In genomic region chr20:10848810-10849370, GRCh38 we compare ENCODE assay signal across 8 cellular contexts.
DNase-seq lines count a peak whose midpoint lies in the region; ATAC-seq, FAIRE-seq and TF ChIP-seq lines count a peak whose summit lies in the region.

No MANE protein-coding gene starts in this region.

- TF ChIP-seq POLR2A in H54 (IDR thresholded peaks at IDR 0.05; ENCODE audit: low read depth, low read length): no peak

- TF ChIP-seq CTCF in RWPE2 (IDR thresholded peaks at IDR 0.05; ENCODE audit: poor library complexity, severe bottlenecking) (no peak), heart right ventricle (IDR thresholded peaks at IDR 0.05) (no peak)

- H3K4me3 ChIP-seq in RWPE2 (ENCODE audit: severe bottlenecking) (no peak overlapping the region), heart right ventricle (no peak overlapping the region), subcutaneous abdominal adipose tissue (ENCODE audit: low read depth in 1 of 5, low read length in 5 of 5) (no peak overlapping the region)

- H3K27ac ChIP-seq in RWPE2 (ENCODE audit: poor library complexity, severe bottlenecking) (peak overlapping the region; percentile 49), heart right ventricle (peak overlapping the region in 8 of 10 donors; percentile 3 to 59 (median 34)), subcutaneous abdominal adipose tissue (ENCODE audit: low read depth, low read length) (peak overlapping the region; percentile 5)

- DNase-seq in H54 (ENCODE audit: insufficient read length, low spot score) (peak; percentile 31), RWPE2 (ENCODE audit: low spot score) (no peak), heart right ventricle (peak in 1 of 2 donors; percentile 30), Ammon's horn (ENCODE audit: low spot score) (no peak), NCI-H146 (lab: John Stamatoyannopoulos, UW) (no peak), NCI-H345 (lab: John Stamatoyannopoulos, UW) (no peak)

- peak; percentile 99 for ATAC-seq in RWPE2 (ENCODE audit: low read depth)
- peak; percentile 75 to 93 (median 90) for ATAC-seq in heart right ventricle
- no peak for ATAC-seq in HG02759 (IDR thresholded peaks at IDR 0.05; ENCODE audit: unreplicated experiment)

- H3K9me3 ChIP-seq in RWPE2 (ENCODE audit: severe bottlenecking) (no peaks in the 10 kb centered on the region), heart right ventricle (no peaks in the 10 kb centered on the region), subcutaneous abdominal adipose tissue (ENCODE audit: control insufficient read depth in 5 of 5, low read length in 5 of 5) (no peaks in the 10 kb centered on the region)

- no peak overlapping the region for H3K9ac ChIP-seq in subcutaneous abdominal adipose tissue (ENCODE audit: low read length in 5 of 5)

- FAIRE-seq in H54 (lab: Jason Lieb, UNC): peak; percentile 96

- intact Hi-C loops in heart right ventricle (cut with DNase I): loop anchor here in 1 of 10 donors (1.0 kb wide), 1 partner anchor 19 kb away; no protein-coding TSS in a partner anchor

- 59 to 63% methylated on average over 6 of the region's 6 CpGs for WGBS in heart right ventricle, 2 donors

- peaks cover 14% of the 10 kb centered on the region for H3K4me1 ChIP-seq in RWPE2 (ENCODE audit: insufficient read depth, poor library complexity, severe bottlenecking)
- peaks cover 0 to 9% (median 4%) of the 10 kb centered on the region in 9 donors for H3K4me1 ChIP-seq in heart right ventricle
- peaks cover 0 to 9% (median 0%) of the 10 kb centered on the region in 5 donors for H3K4me1 ChIP-seq in subcutaneous abdominal adipose tissue (ENCODE audit: control insufficient read depth in 5 of 5, insufficient read depth in 5 of 5, low read length in 5 of 5)

- no peaks in the 10 kb centered on the region for H3K27me3 ChIP-seq in RWPE2 (ENCODE audit: insufficient read depth, poor library complexity, severe bottlenecking)
- no peaks in the 10 kb centered on the region for H3K27me3 ChIP-seq in heart right ventricle
- no peaks in the 10 kb centered on the region for H3K27me3 ChIP-seq in subcutaneous abdominal adipose tissue (ENCODE audit: control insufficient read depth in 5 of 5, insufficient read depth in 4 of 5, low read length in 5 of 5)

- H3K36me3 ChIP-seq in RWPE2 (ENCODE audit: low read depth) (no peaks in the 10 kb centered on the region), heart right ventricle (no peaks in the 10 kb centered on the region), subcutaneous abdominal adipose tissue (ENCODE audit: control insufficient read depth in 5 of 5, insufficient read depth in 5 of 5, low read length in 5 of 5) (no peaks in the 10 kb centered on the region)
